ENCODE assay signal across 22 cellular contexts in the genomic region with DNA sequence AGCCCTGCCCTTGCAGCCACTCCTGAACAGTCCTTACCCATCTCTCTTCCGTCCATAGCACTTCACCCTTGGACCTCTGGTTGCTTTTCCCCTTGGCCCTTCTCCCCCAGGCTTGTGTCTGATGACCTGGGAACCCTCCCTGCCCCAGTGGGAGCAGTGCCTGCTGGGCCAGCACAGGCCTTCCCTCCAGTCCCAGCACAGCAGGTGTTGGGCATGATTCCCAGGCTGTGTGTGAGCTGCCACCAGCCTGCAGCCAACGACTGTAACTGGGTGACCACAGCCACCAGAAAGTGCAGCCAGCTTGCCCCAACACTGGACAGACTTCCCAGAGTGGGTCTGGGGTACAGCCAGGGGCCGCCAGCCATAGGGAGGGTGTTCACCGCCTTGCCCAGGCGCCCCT. TPM values are rescaled to one million over a fixed set of nuclear protein-coding genes. Genes with fewer than 3 reads are reported as not detected.
A peak's percentile ranks its signal among the peaks of the same experiment; 100 is the strongest.
DNase-seq lines count a peak whose midpoint lies in the region; ATAC-seq and TF ChIP-seq lines count a peak whose summit lies in the region.
"Had no signal": no experiment of that assay in that cellular context is flagged by ENCODE, and none has a peak within 500 bp of the region (broad histone marks: within the 10 kb centered on the region; RNA-seq: fewer than 3 reads in every experiment).

No MANE protein-coding gene starts in this region.

- H3K9me3 ChIP-seq in HEK293 (ENCODE audit: control insufficient read depth, insufficient read depth, low read depth, low read length) (no peaks in the 10 kb centered on the region), psoas muscle (no peaks in the 10 kb centered on the region)
- H3K9me3 ChIP-seq: neutrophil, thyroid gland had no signal

- peaks cover 15 to 29% (median 28%) of the 10 kb centered on the region in 3 donors for H3K36me3 Mint-ChIP-seq in immature natural killer cell

- peaks cover 0 to 4% (median 2%) of the 10 kb centered on the region in 3 donors for H3K27me3 Mint-ChIP-seq in immature natural killer cell (ENCODE audit: low read depth in 3 of 3)
- H3K27me3 Mint-ChIP-seq: activated naive CD8-positive, alpha-beta T cell treated with anti-CD3 and anti-CD28 coated beads, Interleukin-2, amount 50 U/mL, for 24 hours had no signal

- peaks cover 11 to 99% of the 10 kb centered on the region in 2 experiments; a peak in 2 of 3 replicates for H3K36me3 ChIP-seq in HEK293 (ENCODE audit: control insufficient read depth in 2 of 2, insufficient read depth in 1 of 2, low read length in 2 of 2)
- peaks cover 0 to 66% of the 10 kb centered on the region in 2 donors for H3K36me3 ChIP-seq in psoas muscle (ENCODE audit: insufficient read depth in 1 of 2, low read depth in 1 of 2)

- TF ChIP-seq CTCF in HEK293 (tag by site-specific recombination; IDR thresholded peaks at IDR 0.05) (no peak), psoas muscle (IDR thresholded peaks at IDR 0.05) (no peak)

- intact Hi-C loops in psoas muscle (cut with DNase I) = no loop called here

- H3K27me3 ChIP-seq in psoas muscle (ENCODE audit: insufficient read depth in 3 of 3, low read length in 2 of 3) = no peaks in the 10 kb centered on the region
- H3K27me3 ChIP-seq: neutrophil, thyroid gland had no signal

- CTCF ChIA-PET in HEK293 (lab: Yijun Ruan, JAX) = no interaction called here

- 15 to 33% (median 23%) methylated on average over 4 to 5 of the region's 5 CpGs for WGBS in psoas muscle, 3 donors

- H3K4me1 Mint-ChIP-seq in immature natural killer cell = peaks cover 74 to 81% of the 10 kb centered on the region in 2 donors

- POLR2A ChIA-PET in HEK293 (lab: Yijun Ruan, JAX) = no interaction called here

- H3K4me3 Mint-ChIP-seq in immature natural killer cell = peak overlapping the region in 2 of 5 donors; percentile 37 to 48
- H3K4me3 Mint-ChIP-seq: activated naive CD8-positive, alpha-beta T cell treated with anti-CD3 and anti-CD28 coated beads, Interleukin-2, amount 50 U/mL, for 24 hours; mesothelial cell of epicardium had no signal

- no peak overlapping the region for H3K27ac ChIP-seq in HEK293 (ENCODE audit: extremely low read depth, low read depth, low read length)
- peak overlapping the region; percentile 80 for H3K27ac ChIP-seq in psoas muscle
- H3K27ac ChIP-seq: GM23248, neutrophil, thyroid gland had no signal

- ATAC-seq in psoas muscle (peak; percentile 91 to 95 (median 94)), HG03108 (IDR thresholded peaks at IDR 0.05; ENCODE audit: unreplicated experiment) (no peak)
- ATAC-seq: activated naive CD8-positive, alpha-beta T cell treated with anti-CD3 and anti-CD28 coated beads, Interleukin-2, amount 50 U/mL, for 24 hours; SK-N-SH treated with all-trans-retinoic acid at 6 μM for 48 hours had no signal

- H3K4me1 ChIP-seq in HEK293 (ENCODE audit: control insufficient read depth, insufficient read depth, low read length) = peaks cover 2% of the 10 kb centered on the region; the same call in 1 of the 2 replicates
- peaks cover 34% of the 10 kb centered on the region for H3K4me1 ChIP-seq in psoas muscle
- H3K4me1 ChIP-seq: thyroid gland had no signal

- DNase-seq in astrocyte of the hippocampus (ENCODE audit: low read depth, low spot score) = peak; percentile 32
- no peak for DNase-seq in immature natural killer cell
- peak; percentile 77 to 93 for DNase-seq in psoas muscle
- no peak for DNase-seq in NCI-H1694 (lab: John Stamatoyannopoulos, UW)
- no peak for DNase-seq in ecto neural progenitor cell (ENCODE audit: low spot score)
- DNase-seq in HUDEP-2 (lab: John Stamatoyannopoulos, UW; ENCODE audit: unreplicated experiment in 76 of 76) = no peak
- DNase-seq: activated CD4-positive, CD25-positive, alpha-beta regulatory T cell treated with anti-CD3 and anti-CD28 coated beads, Interleukin-2, amount 50 U/mL, for 72 hours; activated naive CD8-positive, alpha-beta T cell treated with anti-CD3 and anti-CD28 coated beads, Interleukin-2, amount 50 U/mL, for 24 hours; GM23248; Kasumi-1; kidney; NCI-H1105 treated with DMSO at 0.1 percent for 48 hours; NCI-H2107; NCI-H510A treated with DMSO at 0.1 percent for 48 hours; right cardiac atrium; thyroid gland had no signal

- H3K4me3 ChIP-seq in HEK293 (ENCODE audit: low read depth, low read length) = no peak overlapping the region
- peak overlapping the region; percentile 17 for H3K4me3 ChIP-seq in psoas muscle
- H3K4me3 ChIP-seq: GM23248, thyroid gland had no signal

- no peaks in the 10 kb centered on the region for H3K9me3 Mint-ChIP-seq in immature natural killer cell
- H3K9me3 Mint-ChIP-seq: activated naive CD8-positive, alpha-beta T cell treated with anti-CD3 and anti-CD28 coated beads, Interleukin-2, amount 50 U/mL, for 24 hours; activated T-helper 2 cell treated with anti-CD3 and anti-CD28 coated beads, Interferon-gamma antibody, Interleukin-2, Interleukin-4, amounts not matched to agents 10 μg/mL and 5 μg/mL and 100 μg/mL, durations not matched to agents 14 hours and 24 hours and 36 hours; mesothelial cell of epicardium had no signal

- peak overlapping the region in 5 of 6 donors; percentile 25 to 89 (median 68) for H3K27ac Mint-ChIP-seq in immature natural killer cell
- H3K27ac Mint-ChIP-seq: activated naive CD8-positive, alpha-beta T cell treated with anti-CD3 and anti-CD28 coated beads, Interleukin-2, amount 50 U/mL, for 24 hours; activated T-helper 2 cell treated with anti-CD3 and anti-CD28 coated beads, Interferon-gamma antibody, Interleukin-2, Interleukin-4, amounts not matched to agents 10 μg/mL and 5 μg/mL and 100 μg/mL, durations not matched to agents 14 hours and 24 hours and 36 hours; mesothelial cell of epicardium had no signal

TF ChIP-seq in HEK293, 187 proteins besides CTCF, POLR2A, EP300 and RAD21:
- no peak for TF ChIP-seq PBX3 (CRISPR knock-in tag; IDR thresholded peaks at IDR 0.05)
- TF ChIP-seq ZNF621 (tag by site-specific recombination; IDR thresholded peaks at IDR 0.05) = no peak
- no peak for TF ChIP-seq ZNF654 (tag by site-specific recombination; IDR thresholded peaks at IDR 0.05; ENCODE audit: low read depth)
- TF ChIP-seq ZNF792 (tag by site-specific recombination; IDR thresholded peaks at IDR 0.05) = no peak
- TF ChIP-seq ZIC2 (tag by site-specific recombination; IDR thresholded peaks at IDR 0.05) = peak; percentile 87
- TF ChIP-seq ZNF645 (tag by site-specific recombination; IDR thresholded peaks at IDR 0.05) = no peak
- 0 out of 2 replicates have a peak, but pooled peaks have one; percentile 40 for TF ChIP-seq ZNF600 (tag by site-specific recombination; IDR thresholded peaks at IDR 0.05)
- TF ChIP-seq ZNF548 (tag by site-specific recombination; IDR thresholded peaks at IDR 0.05) = no peak

RNA-seq across cellular contexts. Expression of gene CRAMP1, which starts 30.0 kb away (rescaled TPM):
- polyA plus RNA-seq in immature natural killer cell (10 to 100 TPM in 1 of 3 donors, 1 to 10 TPM in 2; 1.4 to 11.5 (median 2.8) TPM), psoas muscle (1 to 10 TPM; 3.3 to 8.6 (median 3.8) TPM)
- total RNA-seq in psoas muscle = 10 to 100 TPM in 2 of 4 donors, 1 to 10 TPM in 2; 7.6 to 13.1 (median 10.5) TPM

RNA-seq across cellular contexts. Expression of gene IFT140, which starts 30.3 kb away (rescaled TPM):
- polyA plus RNA-seq in immature natural killer cell = 1 to 10 TPM in 2 of 3 donors, not detected in 1; 1.5 to 2.0 TPM
- total RNA-seq in psoas muscle = 1 to 10 TPM; 3.0 to 5.0 (median 4.2) TPM
- 1 to 10 TPM; 2.6 to 3.9 (median 3.0) TPM for polyA plus RNA-seq in psoas muscle

RNA-seq across cellular contexts. Expression of gene JPT2, which starts 35.9 kb away (rescaled TPM):
- polyA plus RNA-seq in immature natural killer cell = 10 to 100 TPM in 1 of 3 donors, 1 to 10 TPM in 2; 7.9 to 14.0 (median 8.3) TPM
- 10 to 100 TPM; 21.4 to 30.6 (median 25.1) TPM for total RNA-seq in psoas muscle
- 10 to 100 TPM; 14.4 to 27.7 (median 14.6) TPM for polyA plus RNA-seq in psoas muscle

Comparison
In these comparisons a context has a peak if more than half of its experiments do, and no peak if none do; other contexts are left out.
1. DNase-seq: peak in astrocyte of the hippocampus (single experiment) and psoas muscle (2 of 2); none in immature natural killer cell (0 of 3), NCI-H1694 (single experiment), ecto neural progenitor cell (single experiment) and HUDEP-2 (0 of 76).